14 cellular contexts compared by ENCODE assay signal in genomic region chr3:112602217-112602838, GRCh38. TPM values are rescaled to one million over a fixed set of nuclear protein-coding genes. Genes with fewer than 3 reads are reported as not detected.
DNase-seq lines count a peak whose midpoint lies in the region; ATAC-seq and TF ChIP-seq lines count a peak whose summit lies in the region.
"Had no signal": no experiment of that assay in that cellular context is flagged by ENCODE, and none has a peak within 500 bp of the region (broad histone marks: within the 10 kb centered on the region; RNA-seq: fewer than 3 reads in every experiment).

No MANE protein-coding gene starts in this region.

- H3K4me1 Mint-ChIP-seq in activated CD8-positive, alpha-beta memory T cell treated with anti-CD3 and anti-CD28 coated beads, Interleukin-2, amount 10 ng/mL, durations not matched to agents 7 days and 5 days = peaks cover 31% of the 10 kb centered on the region

- TF ChIP-seq CTCF in lower lobe of right lung (IDR thresholded peaks at IDR 0.05) = no peak

- H3K4me1 ChIP-seq in lower lobe of right lung = no peaks in the 10 kb centered on the region

- H3K36me3 ChIP-seq in lower lobe of right lung = peaks cover 2% of the 10 kb centered on the region

- H3K27ac Mint-ChIP-seq in activated CD8-positive, alpha-beta memory T cell treated with anti-CD3 and anti-CD28 coated beads, Interleukin-2, amount 10 ng/mL, durations not matched to agents 7 days and 5 days = no peak overlapping the region
- H3K27ac Mint-ChIP-seq: endodermal cell had no signal

- H3K27me3 ChIP-seq in lower lobe of right lung (ENCODE audit: low read depth) = no peaks in the 10 kb centered on the region
- H3K27me3 ChIP-seq: upper lobe of left lung had no signal

- H3K4me3 Mint-ChIP-seq in activated CD8-positive, alpha-beta memory T cell treated with anti-CD3 and anti-CD28 coated beads, Interleukin-2, amount 10 ng/mL, durations not matched to agents 7 days and 5 days = no peak overlapping the region
- H3K4me3 Mint-ChIP-seq: endodermal cell had no signal

- H3K27ac ChIP-seq in lower lobe of right lung = no peak overlapping the region
- H3K27ac ChIP-seq: upper lobe of left lung had no signal

- intact Hi-C loops in lower lobe of right lung (cut with DNase I) = no loop called here

- ATAC-seq in activated CD8-positive, alpha-beta memory T cell treated with anti-CD3 and anti-CD28 coated beads, Interleukin-2, amount 10 ng/mL, durations not matched to agents 7 days and 5 days = peak; percentile 65
- ATAC-seq in GM21528 (IDR thresholded peaks at IDR 0.05; ENCODE audit: low FRiP score, unreplicated experiment) (peak; percentile 86), HG03108 (IDR thresholded peaks at IDR 0.05; ENCODE audit: unreplicated experiment) (peak; percentile 76), lower lobe of right lung (no peak)

- no peak overlapping the region for H3K4me3 ChIP-seq in lower lobe of right lung
- H3K4me3 ChIP-seq: upper lobe of left lung had no signal

- no peak for DNase-seq in activated CD8-positive, alpha-beta memory T cell treated with anti-CD3 and anti-CD28 coated beads, Interleukin-2, amount 10 ng/mL, durations not matched to agents 7 days and 5 days
- no peak for DNase-seq in activated CD8-positive, alpha-beta memory T cell treated with anti-CD3 and anti-CD28 coated beads, Interleukin-2, amount 50 U/mL, for 48 hours
- peak; percentile 47 for DNase-seq in renal cortical epithelial cell (ENCODE audit: low read depth)
- DNase-seq in NCI-H1930 (lab: John Stamatoyannopoulos, UW) = no peak
- DNase-seq in cerebellum (ENCODE audit: low spot score) = no peak
- DNase-seq in lower lobe of right lung = no peak
- DNase-seq: activated CD4-positive, alpha-beta T cell treated with anti-CD3 and anti-CD28 coated beads, Interleukin-2, amount 50 U/mL, for 48 hours; aorta; endodermal cell; hypothalamus; NCI-H2029 treated with DMSO at 0.1 percent for 48 hours; upper lobe of left lung had no signal

- H3K36me3 Mint-ChIP-seq in activated CD8-positive, alpha-beta memory T cell treated with anti-CD3 and anti-CD28 coated beads, Interleukin-2, amount 10 ng/mL, durations not matched to agents 7 days and 5 days = no peaks in the 10 kb centered on the region

- H3K27me3 Mint-ChIP-seq in activated CD8-positive, alpha-beta memory T cell treated with anti-CD3 and anti-CD28 coated beads, Interleukin-2, amount 10 ng/mL, durations not matched to agents 7 days and 5 days = peaks cover 5% of the 10 kb centered on the region

- no peaks in the 10 kb centered on the region for H3K9me3 Mint-ChIP-seq in activated CD8-positive, alpha-beta memory T cell treated with anti-CD3 and anti-CD28 coated beads, Interleukin-2, amount 10 ng/mL, durations not matched to agents 7 days and 5 days (ENCODE audit: low read depth)
- H3K9me3 Mint-ChIP-seq: endodermal cell had no signal

- CTCF ChIA-PET in activated CD8-positive, alpha-beta memory T cell treated with anti-CD3 and anti-CD28 coated beads, Interleukin-2, amount 10 ng/mL, durations not matched to agents 7 days and 5 days (lab: Charles Lee) = interaction anchor here (0.9 to 3.9 kb wide), 6 partner anchors 10 to 309 kb away, joined by 3 to 16 read pairs (median 3); no protein-coding TSS in a partner anchor

- no peaks in the 10 kb centered on the region for H3K9me3 ChIP-seq in lower lobe of right lung
- H3K9me3 ChIP-seq: upper lobe of left lung had no signal

RNA-seq across cellular contexts. Expression of gene CCDC80, which starts 38.6 kb away (rescaled TPM):
- total RNA-seq in activated CD8-positive, alpha-beta memory T cell treated with anti-CD3 and anti-CD28 coated beads, Interleukin-2, amount 10 ng/mL, durations not matched to agents 7 days and 5 days = 1 to 10 TPM in 1 of 2 experiments, under 1 TPM in 1; 0.35 to 1.5 TPM
- total RNA-seq in renal cortical epithelial cell = 92.2 and 151 TPM in 2 replicates
- total RNA-seq in cerebellum = 12.8 TPM
- total RNA-seq in lower lobe of right lung = 148 TPM

RNA-seq across cellular contexts. Expression of gene SLC35A5, which starts 40.5 kb away (rescaled TPM):
- 10 to 100 TPM; 17.4 to 23.2 TPM for total RNA-seq in activated CD8-positive, alpha-beta memory T cell treated with anti-CD3 and anti-CD28 coated beads, Interleukin-2, amount 10 ng/mL, durations not matched to agents 7 days and 5 days
- total RNA-seq in renal cortical epithelial cell (32.0 and 70.2 TPM in 2 replicates), cerebellum (60.0 TPM), lower lobe of right lung (37.4 TPM)

RNA-seq across cellular contexts. Expression of gene ATG3, which starts 40.6 kb away (rescaled TPM):
- 10 to 100 TPM; 68.0 to 70.6 TPM for total RNA-seq in activated CD8-positive, alpha-beta memory T cell treated with anti-CD3 and anti-CD28 coated beads, Interleukin-2, amount 10 ng/mL, durations not matched to agents 7 days and 5 days
- total RNA-seq in renal cortical epithelial cell = 57.1 and 77.3 TPM in 2 replicates
- 27.3 TPM for total RNA-seq in cerebellum
- 58.4 TPM for total RNA-seq in lower lobe of right lung

Comparison
In these comparisons a context has a peak if more than half of its experiments do, and no peak if none do; other contexts are left out.
1. ATAC-seq: peak in activated CD8-positive, alpha-beta memory T cell treated with anti-CD3 and anti-CD28 coated beads, Interleukin-2, amount 10 ng/mL, durations not matched to agents 7 days and 5 days (single experiment), GM21528 (single experiment) and HG03108 (single experiment); none in lower lobe of right lung (0 of 2).